8 cellular contexts compared by ENCODE assay signal in the genomic region with DNA sequence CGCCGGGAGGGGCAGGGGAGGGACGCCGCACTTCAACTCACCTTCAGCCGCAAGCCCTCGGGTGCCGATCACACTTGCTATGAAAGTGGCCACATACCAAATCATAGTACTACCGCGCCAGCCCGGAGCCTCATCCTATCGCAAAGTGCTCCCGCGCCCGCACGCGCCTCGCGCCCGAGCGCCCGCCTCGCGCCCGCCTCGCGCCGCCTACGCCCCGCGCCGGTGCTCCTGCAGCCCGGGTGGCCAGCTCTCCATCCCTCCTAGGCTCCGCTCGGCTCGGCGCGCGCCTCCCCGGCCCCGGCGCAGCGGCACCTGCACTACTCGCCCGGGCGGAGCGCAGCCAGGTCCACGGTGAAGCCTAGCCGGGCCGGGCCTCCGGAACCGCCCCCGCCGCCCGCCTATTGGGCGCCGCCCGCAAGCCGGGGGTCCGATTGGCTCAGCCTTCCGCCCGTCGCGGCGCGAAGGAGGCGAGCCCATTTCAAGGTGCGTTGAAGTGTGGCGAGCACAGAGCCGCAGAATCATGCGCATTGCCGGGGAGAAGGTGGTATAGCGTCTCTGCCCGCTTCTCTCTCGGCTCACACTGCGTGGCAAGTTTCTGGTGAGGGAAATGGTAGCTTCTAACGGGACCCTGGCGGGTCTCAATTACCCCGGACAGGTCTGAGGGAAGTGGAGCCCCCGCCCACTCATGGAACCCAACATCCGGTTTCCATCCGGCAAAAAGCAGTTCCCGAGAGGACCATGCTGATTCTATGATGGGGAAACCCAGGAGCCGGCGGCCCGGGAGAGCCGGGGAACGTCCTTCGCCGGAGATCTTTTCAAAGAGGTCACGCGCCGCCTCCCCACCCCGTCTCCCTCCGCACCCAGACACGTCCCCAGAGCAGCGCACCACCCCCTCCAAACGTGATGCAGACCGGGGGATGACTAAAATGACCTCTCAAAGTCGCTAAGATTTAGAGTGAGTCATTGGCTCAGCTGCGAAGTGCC. TPM values are rescaled to one million over a fixed set of nuclear protein-coding genes. Genes with fewer than 3 reads are reported as not detected.
DNase-seq lines count a peak whose midpoint lies in the region; ATAC-seq, FAIRE-seq and TF ChIP-seq lines count a peak whose summit lies in the region.

A gene with protein sequence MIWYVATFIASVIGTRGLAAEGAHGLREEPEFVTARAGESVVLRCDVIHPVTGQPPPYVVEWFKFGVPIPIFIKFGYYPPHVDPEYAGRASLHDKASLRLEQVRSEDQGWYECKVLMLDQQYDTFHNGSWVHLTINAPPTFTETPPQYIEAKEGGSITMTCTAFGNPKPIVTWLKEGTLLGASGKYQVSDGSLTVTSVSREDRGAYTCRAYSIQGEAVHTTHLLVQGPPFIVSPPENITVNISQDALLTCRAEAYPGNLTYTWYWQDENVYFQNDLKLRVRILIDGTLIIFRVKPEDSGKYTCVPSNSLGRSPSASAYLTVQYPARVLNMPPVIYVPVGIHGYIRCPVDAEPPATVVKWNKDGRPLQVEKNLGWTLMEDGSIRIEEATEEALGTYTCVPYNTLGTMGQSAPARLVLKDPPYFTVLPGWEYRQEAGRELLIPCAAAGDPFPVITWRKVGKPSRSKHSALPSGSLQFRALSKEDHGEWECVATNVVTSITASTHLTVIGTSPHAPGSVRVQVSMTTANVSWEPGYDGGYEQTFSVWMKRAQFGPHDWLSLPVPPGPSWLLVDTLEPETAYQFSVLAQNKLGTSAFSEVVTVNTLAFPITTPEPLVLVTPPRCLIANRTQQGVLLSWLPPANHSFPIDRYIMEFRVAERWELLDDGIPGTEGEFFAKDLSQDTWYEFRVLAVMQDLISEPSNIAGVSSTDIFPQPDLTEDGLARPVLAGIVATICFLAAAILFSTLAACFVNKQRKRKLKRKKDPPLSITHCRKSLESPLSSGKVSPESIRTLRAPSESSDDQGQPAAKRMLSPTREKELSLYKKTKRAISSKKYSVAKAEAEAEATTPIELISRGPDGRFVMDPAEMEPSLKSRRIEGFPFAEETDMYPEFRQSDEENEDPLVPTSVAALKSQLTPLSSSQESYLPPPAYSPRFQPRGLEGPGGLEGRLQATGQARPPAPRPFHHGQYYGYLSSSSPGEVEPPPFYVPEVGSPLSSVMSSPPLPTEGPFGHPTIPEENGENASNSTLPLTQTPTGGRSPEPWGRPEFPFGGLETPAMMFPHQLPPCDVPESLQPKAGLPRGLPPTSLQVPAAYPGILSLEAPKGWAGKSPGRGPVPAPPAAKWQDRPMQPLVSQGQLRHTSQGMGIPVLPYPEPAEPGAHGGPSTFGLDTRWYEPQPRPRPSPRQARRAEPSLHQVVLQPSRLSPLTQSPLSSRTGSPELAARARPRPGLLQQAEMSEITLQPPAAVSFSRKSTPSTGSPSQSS (N-terminal part only) (minus strand): TSS at position 319 of the 984 bp plus-strand sequence. CDS start 214 bp downstream, at position 105.

- H3K27ac ChIP-seq in A549, result peak within 1 kb of the TSS; percentile 67 to 84
- no peak within 1 kb of the TSS for H3K27ac ChIP-seq in endodermal cell (ENCODE audit: low read depth, low read length)

- no peaks in the 10 kb centered on the region for H3K9me3 Mint-ChIP-seq in endodermal cell

- H3K4me3 Mint-ChIP-seq in endodermal cell, result peak within 1 kb of the TSS; percentile 87

- no peak for FAIRE-seq in A549 (lab: Jason Lieb, UNC)

- no peak; the same call in 1 of the 2 replicates for TF ChIP-seq POLR2A in A549 (IDR thresholded peaks at IDR 0.05; ENCODE audit: low read length)

- 19% methylated on average over 21 of the region's 100 CpGs for whole genome bisulfite sequencing in A549 (ENCODE audit: missing lambda C conversion rate)
- 0 to 1% methylated on average over 41 to 100 of the region's 100 CpGs for WGBS in endodermal cell (ENCODE audit: insufficient coverage in 1 of 2, insufficient read length in 1 of 2), 2 experiments

- TF ChIP-seq RAD21 in A549 (conservative IDR thresholded peaks at IDR 0.05 in 1 of 2, IDR thresholded peaks at IDR 0.05 in 1 of 2), result no peak

- peaks cover 59% of the 10 kb centered on the region for H3K27me3 Mint-ChIP-seq in endodermal cell (ENCODE audit: insufficient read depth)

- H3K4me3 ChIP-seq in A549 (peak within 1 kb of the TSS; percentile 73), endodermal cell (ENCODE audit: low read length) (peak within 1 kb of the TSS; percentile 93)

- DNase-seq in A549 (ENCODE audit: low read depth in 1 of 2, low spot score in 1 of 2) (peak; percentile 81 to 92), NCI-H460 (ENCODE audit: extremely low read depth, low read depth) (peak; percentile 64), endodermal cell (peak; percentile 98), midbrain (lab: John Stamatoyannopoulos, UW) (peak; percentile 86)
- DNase-seq in activated CD8-positive, alpha-beta memory T cell treated with anti-CD3 and anti-CD28 coated beads, Interleukin-2, amount 50 U/mL, for 4 hours, result peak; percentile 93
- DNase-seq in stimulated activated CD8-positive, alpha-beta memory T cell treated with anti-CD3 and anti-CD28 coated beads, Interleukin-15, amount 100 ng/mL, for 48 hours (ENCODE audit: low read depth in 2 of 2), result peak; percentile 88 to 89

- CTCF ChIA-PET in A549 (lab: Yijun Ruan, JAX), result interaction anchor here (1.5 kb wide), 1 partner anchor 10 kb away, joined by 3 read pairs; no protein-coding TSS in a partner anchor

- no peak within 1 kb of the TSS for H3K9ac ChIP-seq in endodermal cell (ENCODE audit: extremely low read depth, low read length, poor library complexity, severe bottlenecking)

- POLR2A ChIA-PET in A549 (lab: Yijun Ruan, JAX), result no interaction called here

- TF ChIP-seq CTCF in A549 (IDR thresholded peaks at IDR 0.05), result no peak
- TF ChIP-seq CTCF in endodermal cell (conservative IDR thresholded peaks at IDR 0.05), result no peak

- H3K9me3 ChIP-seq in A549, result no peaks in the 10 kb centered on the region
- H3K9me3 ChIP-seq in endodermal cell (ENCODE audit: control insufficient read depth, low read length), result no peaks in the 10 kb centered on the region

- peaks cover 19% of the 10 kb centered on the region for H3K4me1 Mint-ChIP-seq in endodermal cell

- ATAC-seq in A549 (peak; percentile 96 to 99), GM18861 (IDR thresholded peaks at IDR 0.05; ENCODE audit: unreplicated experiment) (peak; percentile 97), HG03095 (IDR thresholded peaks at IDR 0.05; ENCODE audit: unreplicated experiment) (peak; percentile 98)

- H3K4me2 ChIP-seq in A549, result peak within 1 kb of the TSS; percentile 97

- H3K27ac Mint-ChIP-seq in endodermal cell, result peak within 1 kb of the TSS; percentile 79

- TF ChIP-seq EP300 in A549 (IDR thresholded peaks at IDR 0.05), result no peak

- H3K36me3 ChIP-seq in endodermal cell (ENCODE audit: control insufficient read depth, insufficient read depth, low read length), result no peaks in the 10 kb centered on the region

- peaks cover 53% of the 10 kb centered on the region for H3K27me3 ChIP-seq in endodermal cell (ENCODE audit: control insufficient read depth, insufficient read depth, low read length, poor library complexity, severe bottlenecking)

- H3K4me1 ChIP-seq in A549 (0 out of 3 replicates have a peak, but pooled peaks cover under 1% of the 10 kb centered on the region), endodermal cell (ENCODE audit: control insufficient read depth, insufficient read depth, low read length) (peaks cover 5% of the 10 kb centered on the region)

- no peaks in the 10 kb centered on the region for H3K36me3 Mint-ChIP-seq in endodermal cell (ENCODE audit: low read depth)

TF ChIP-seq in A549, 52 proteins besides CTCF, POLR2A, EP300 and RAD21:
- no peak for TF ChIP-seq CBX2 (IDR thresholded peaks at IDR 0.05; ENCODE audit: borderline replicate concordance, low read depth)
- TF ChIP-seq, protein P1, sequence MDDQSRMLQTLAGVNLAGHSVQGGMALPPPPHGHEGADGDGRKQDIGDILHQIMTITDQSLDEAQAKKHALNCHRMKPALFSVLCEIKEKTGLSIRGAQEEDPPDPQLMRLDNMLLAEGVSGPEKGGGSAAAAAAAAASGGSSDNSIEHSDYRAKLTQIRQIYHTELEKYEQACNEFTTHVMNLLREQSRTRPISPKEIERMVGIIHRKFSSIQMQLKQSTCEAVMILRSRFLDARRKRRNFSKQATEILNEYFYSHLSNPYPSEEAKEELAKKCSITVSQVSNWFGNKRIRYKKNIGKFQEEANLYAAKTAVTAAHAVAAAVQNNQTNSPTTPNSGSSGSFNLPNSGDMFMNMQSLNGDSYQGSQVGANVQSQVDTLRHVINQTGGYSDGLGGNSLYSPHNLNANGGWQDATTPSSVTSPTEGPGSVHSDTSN (IDR thresholded peaks at IDR 0.05), result peak; percentile 84
- TF ChIP-seq TFCP2L1 (CRISPR knock-in tag; IDR thresholded peaks at IDR 0.05), result no peak
- TF ChIP-seq FOXS1 (CRISPR knock-in tag; IDR thresholded peaks at IDR 0.05), result no peak
- TF ChIP-seq PHF8 (IDR thresholded peaks at IDR 0.05; ENCODE audit: borderline replicate concordance, low read depth), result peak; percentile 55; the same call in 1 of the 2 replicates

RNA-seq across cellular contexts. Expression of the gene that starts here (rescaled TPM):
- polyA plus RNA-seq in A549 (2011; rRNA removed) (0.41 and 0.99 TPM in 2 replicates), A549 (2017; fragmentation: RNase III; extraction: RNeasy Plus Mini Kit Qiagen cat#74134 plus additional on column Dnase treatment) (0.34 to 0.61 TPM (median 0.41 TPM) in 3 replicates)
- 0.61 and 0.79 TPM in 2 replicates for polyA plus RNA-seq in A549 (2012; cell fraction: cytosol; rRNA removed)
- polyA plus RNA-seq in A549 (2012; cell fraction: nucleus; rRNA removed), result 2.6 and 3.0 TPM in 2 replicates
- polyA minus RNA-seq in A549 (2011; rRNA and poly(A)+ RNA removed), result 2.2 and 3.0 TPM in 2 replicates
- 0.37 and 0.55 TPM in 2 replicates for total RNA-seq in NCI-H460 (2014; rRNA removed; shearing (Covaris generic))
- 0.32 and 0.57 TPM in 2 replicates for polyA plus RNA-seq in NCI-H460 (2014; cell fraction: nucleus; rRNA removed)
- 10 to 100 TPM; 14.1 to 23.0 TPM for total RNA-seq in endodermal cell
- 11.0 TPM for polyA plus RNA-seq in endodermal cell (2013, experiment 1 of 2)
- 11.9 TPM for polyA plus RNA-seq in endodermal cell (2013, experiment 2 of 2)

Comparison
In these comparisons a context has a peak if more than half of its experiments do, and no peak if none do; other contexts are left out.
1. Peak in DNase-seq in NCI-H460; RNA of the gene not detected or under 1 TPM.